In the genomic region with DNA sequence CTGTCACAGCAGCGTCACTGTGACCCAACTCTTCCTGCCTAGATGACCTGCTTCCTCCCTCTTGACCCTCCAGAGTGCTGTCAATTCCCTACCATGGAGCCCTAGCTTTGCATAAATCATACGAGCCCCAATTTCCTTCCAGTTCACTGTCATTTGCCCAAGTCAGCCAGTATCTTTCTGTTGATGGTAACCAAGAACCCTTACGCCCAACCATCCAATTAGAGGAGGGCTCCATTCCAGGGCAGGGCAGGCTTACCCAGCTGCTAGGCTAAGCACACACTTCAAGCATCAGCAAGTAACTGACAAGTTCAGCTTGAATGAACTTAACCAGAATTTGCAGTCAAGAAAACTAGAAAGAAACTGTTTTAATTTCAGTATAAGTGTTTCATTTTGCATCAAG, we compare ENCODE assay signal across 2 cellular contexts.
TF ChIP-seq lines count a peak whose summit lies in the region.

No MANE protein-coding gene starts in this region.

TF ChIP-seq in endothelial cell of umbilical vein, 7 proteins besides CTCF, POLR2A, EP300 and RAD21:
- TF ChIP-seq POLR2AphosphoS5 (IDR thresholded peaks at IDR 0.05; ENCODE audit: insufficient read depth, low read depth, low read length) (no peak), FOS (IDR thresholded peaks at IDR 0.05; ENCODE audit: borderline replicate concordance, insufficient read depth, low read length) (no peak), EZH2 (IDR thresholded peaks at IDR 0.05; ENCODE audit: borderline replicate concordance, low read depth, low read length, severe bottlenecking) (no peak), MYC (IDR thresholded peaks at IDR 0.05; ENCODE audit: low read depth, low read length) (no peak), JUN (IDR thresholded peaks at IDR 0.05; ENCODE audit: borderline replicate concordance, insufficient read depth, insufficient read length, low read depth) (no peak), GATA2 (IDR thresholded peaks at IDR 0.05; ENCODE audit: insufficient read depth, insufficient read length, low read depth, low read length) (no peak)
- TF ChIP-seq, protein P1, sequence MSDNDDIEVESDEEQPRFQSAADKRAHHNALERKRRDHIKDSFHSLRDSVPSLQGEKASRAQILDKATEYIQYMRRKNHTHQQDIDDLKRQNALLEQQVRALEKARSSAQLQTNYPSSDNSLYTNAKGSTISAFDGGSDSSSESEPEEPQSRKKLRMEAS (IDR thresholded peaks at IDR 0.05; ENCODE audit: insufficient read depth, insufficient read length), result no peak

TF ChIP-seq in HEK293T, 16 proteins besides CTCF, POLR2A, EP300 and RAD21:
- TF ChIP-seq SUZ12 (IDR thresholded peaks at IDR 0.05), result no peak
- TF ChIP-seq ELF4 (IDR thresholded peaks at IDR 0.05), result no peak
- no peak for TF ChIP-seq ZNF384 (IDR thresholded peaks at IDR 0.05)
- TF ChIP-seq CTBP1 (IDR thresholded peaks at IDR 0.05; ENCODE audit: borderline replicate concordance), result no peak
- TF ChIP-seq HDGF (IDR thresholded peaks at IDR 0.05; ENCODE audit: borderline replicate concordance), result no peak
- TF ChIP-seq, protein P2, sequence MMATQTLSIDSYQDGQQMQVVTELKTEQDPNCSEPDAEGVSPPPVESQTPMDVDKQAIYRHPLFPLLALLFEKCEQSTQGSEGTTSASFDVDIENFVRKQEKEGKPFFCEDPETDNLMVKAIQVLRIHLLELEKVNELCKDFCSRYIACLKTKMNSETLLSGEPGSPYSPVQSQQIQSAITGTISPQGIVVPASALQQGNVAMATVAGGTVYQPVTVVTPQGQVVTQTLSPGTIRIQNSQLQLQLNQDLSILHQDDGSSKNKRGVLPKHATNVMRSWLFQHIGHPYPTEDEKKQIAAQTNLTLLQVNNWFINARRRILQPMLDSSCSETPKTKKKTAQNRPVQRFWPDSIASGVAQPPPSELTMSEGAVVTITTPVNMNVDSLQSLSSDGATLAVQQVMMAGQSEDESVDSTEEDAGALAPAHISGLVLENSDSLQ (IDR thresholded peaks at IDR 0.05), result no peak
- no peak for TF ChIP-seq FOXM1 (IDR thresholded peaks at IDR 0.05; ENCODE audit: borderline replicate concordance)
- TF ChIP-seq LEF1 (IDR thresholded peaks at IDR 0.05; ENCODE audit: borderline replicate concordance), result no peak
- no peak for TF ChIP-seq L3MBTL2 (conservative IDR thresholded peaks at IDR 0.05)
- no peak for TF ChIP-seq FOXA1 (IDR thresholded peaks at IDR 0.05)
- no peak for TF ChIP-seq TARDBP (IDR thresholded peaks at IDR 0.05)
- TF ChIP-seq ARNT (IDR thresholded peaks at IDR 0.05), result no peak
- TF ChIP-seq NFRKB (IDR thresholded peaks at IDR 0.05), result no peak
TF ChIP-seq in HEK293T: peak in this region for 0.
